Comparison of ENCODE assay signal across 9 cellular contexts in the genomic region with DNA sequence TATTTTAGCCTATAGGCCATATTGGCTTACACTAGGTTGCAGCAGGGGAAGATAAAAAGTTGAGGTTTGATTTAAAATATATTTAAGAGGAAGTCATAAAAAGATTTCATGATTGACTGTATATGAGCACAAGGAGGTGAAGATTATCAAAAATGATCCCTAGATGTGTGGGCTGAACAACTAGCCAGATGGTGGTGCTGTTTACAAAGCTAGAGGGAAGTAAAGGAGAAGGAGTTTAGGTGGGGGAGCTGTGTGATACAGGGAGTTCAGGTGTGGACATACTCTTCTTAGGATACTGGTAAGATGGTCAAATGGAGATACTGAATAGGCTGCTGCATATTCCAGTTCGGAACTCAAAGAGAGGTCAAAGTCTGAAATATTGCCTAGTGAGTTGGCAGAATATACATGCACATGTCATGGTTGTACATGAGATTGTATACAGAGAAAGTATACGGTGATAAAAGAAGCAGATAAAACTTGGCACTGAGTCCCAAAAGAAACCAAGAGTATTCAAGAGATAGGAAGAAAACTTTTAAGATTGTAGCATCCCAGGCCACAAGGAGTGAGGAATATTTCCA.
A peak's percentile ranks its signal among the peaks of the same experiment; 100 is the strongest.
DNase-seq lines count a peak whose midpoint lies in the region; ATAC-seq and TF ChIP-seq lines count a peak whose summit lies in the region.
"Had no signal": no experiment of that assay in that cellular context is flagged by ENCODE, and none has a peak within 500 bp of the region (broad histone marks: within the 10 kb centered on the region; RNA-seq: fewer than 3 reads in every experiment).

No MANE protein-coding gene starts in this region.

- DNase-seq in GM12865 (ENCODE audit: low read depth) (no peak), NCI-H146 treated with DMSO at 0.1 percent for 48 hours (lab: John Stamatoyannopoulos, UW; ENCODE audit: unreplicated experiment) (peak; percentile 93), adipocyte (ENCODE audit: low read depth) (peak; percentile 64), lung microvascular endothelial cell (ENCODE audit: low read depth in 2 of 2) (peak; percentile 1 to 45)
- no peak for DNase-seq in activated CD4-positive, CD25-positive, alpha-beta regulatory T cell (lab: John Stamatoyannopoulos, UW)

- no peak for ATAC-seq in GM21360 (IDR thresholded peaks at IDR 0.05; ENCODE audit: unreplicated experiment)
- no peak for ATAC-seq in HG03378 (IDR thresholded peaks at IDR 0.05; ENCODE audit: unreplicated experiment)
- ATAC-seq in GM21529 (IDR thresholded peaks at IDR 0.05; ENCODE audit: unreplicated experiment) = no peak

- no peaks in the 10 kb centered on the region for H3K9me3 ChIP-seq in adipocyte (ENCODE audit: control insufficient read depth, low read length)

- peak; percentile 35 for TF ChIP-seq CTCF in GM12865 (IDR thresholded peaks at IDR 0.05; ENCODE audit: insufficient read depth, low read depth, low read length, missing control alignments)

- no peaks in the 10 kb centered on the region for H3K36me3 ChIP-seq in adipocyte (ENCODE audit: control insufficient read depth, insufficient read depth, low read length, severe bottlenecking)

- H3K4me3 ChIP-seq in GM12865 (ENCODE audit: low read depth, low read length) = no peak overlapping the region
- H3K4me3 ChIP-seq in adipocyte (ENCODE audit: low read length) = no peak overlapping the region
- H3K4me3 ChIP-seq: SK-N-MC had no signal

- no peaks in the 10 kb centered on the region for H3K27me3 ChIP-seq in adipocyte (replicated peaks; ENCODE audit: control insufficient read depth, insufficient read depth, low read length)

- H3K4me1 ChIP-seq in adipocyte (ENCODE audit: control insufficient read depth, insufficient read depth, low read length) = peaks cover 8% of the 10 kb centered on the region

- no peak overlapping the region for H3K9ac ChIP-seq in adipocyte (ENCODE audit: low read length)

Comparison
In these comparisons a context has a peak if more than half of its experiments do, and no peak if none do; other contexts are left out.
1. DNase-seq: peak in NCI-H146 treated with DMSO at 0.1 percent for 48 hours (single experiment), adipocyte (single experiment) and lung microvascular endothelial cell (2 of 2); none in GM12865 (single experiment) and activated CD4-positive, CD25-positive, alpha-beta regulatory T cell (0 of 4).